ENCODE assay signal across 1 cellular context in genomic region chr2:27875089-27875881, GRCh38.
TF ChIP-seq lines count a peak whose summit lies in the region.

No MANE protein-coding gene starts in this region.

TF ChIP-seq in HepG2, 621 proteins besides CTCF, POLR2A, EP300 and RAD21 (continued from another document and continues in another):
- TF ChIP-seq ARID4A (CRISPR knock-in tag; IDR thresholded peaks at IDR 0.05; ENCODE audit: borderline replicate concordance) (peak; percentile 25; the same call in 1 of the 2 replicates), ATF2 (CRISPR knock-in tag; IDR thresholded peaks at IDR 0.05) (peak; percentile 80), IKZF5 (CRISPR knock-in tag; IDR thresholded peaks at IDR 0.05) (peak; percentile 72; the same call in 1 of the 2 replicates), ZNF510 (CRISPR knock-in tag; IDR thresholded peaks at IDR 0.05; ENCODE audit: low read depth) (no peak), GPN1 (CRISPR knock-in tag; IDR thresholded peaks at IDR 0.05; ENCODE audit: borderline replicate concordance) (no peak), HOMEZ (CRISPR knock-in tag; IDR thresholded peaks at IDR 0.05; ENCODE audit: low read depth) (peak; percentile 58; the same call in 1 of the 2 replicates), RBM22 (optimal IDR thresholded peaks at IDR 0.05; ENCODE audit: low read length) (no peak), GTF2F1 (IDR thresholded peaks at IDR 0.05; ENCODE audit: low read length) (no peak), MTF2 (CRISPR knock-in tag; IDR thresholded peaks at IDR 0.05; ENCODE audit: borderline replicate concordance) (no peak), CERS6 (CRISPR knock-in tag; IDR thresholded peaks at IDR 0.05) (no peak), NFE2L1 (CRISPR knock-in tag; IDR thresholded peaks at IDR 0.05; ENCODE audit: borderline replicate concordance) (no peak), GABPA (IDR thresholded peaks at IDR 0.05; ENCODE audit: low read depth, low read length) (no peak), GABPA (CRISPR knock-in tag; IDR thresholded peaks at IDR 0.05; ENCODE audit: low read depth) (0 out of 2 replicates have a peak, but pooled peaks have one; percentile 29), RXRB (CRISPR knock-in tag; IDR thresholded peaks at IDR 0.05; ENCODE audit: borderline replicate concordance) (peak; percentile 96), TFAP4 (IDR thresholded peaks at IDR 0.05; ENCODE audit: borderline replicate concordance, low read depth) (no peak), CENPX (CRISPR knock-in tag; IDR thresholded peaks at IDR 0.05) (no peak), LRRFIP1 (CRISPR knock-in tag; conservative IDR thresholded peaks at IDR 0.05) (no peak), ZSCAN29 (CRISPR knock-in tag; conservative IDR thresholded peaks at IDR 0.05) (no peak), CSRNP1 (CRISPR knock-in tag; IDR thresholded peaks at IDR 0.05) (no peak), TP53 (CRISPR knock-in tag; conservative IDR thresholded peaks at IDR 0.05) (no peak), ZFP62 (CRISPR knock-in tag; IDR thresholded peaks at IDR 0.05) (no peak), ZBED4 (CRISPR knock-in tag; IDR thresholded peaks at IDR 0.05; ENCODE audit: borderline replicate concordance) (peak; percentile 77; the same call in 1 of the 2 replicates), TFE3 (CRISPR knock-in tag; IDR thresholded peaks at IDR 0.05) (peak; percentile 32; the same call in 1 of the 2 replicates), ZNF383 (CRISPR knock-in tag; IDR thresholded peaks at IDR 0.05; ENCODE audit: borderline replicate concordance) (no peak), U2AF1 (optimal IDR thresholded peaks at IDR 0.05; ENCODE audit: low read depth, low read length) (no peak), ZBTB2 (CRISPR knock-in tag; IDR thresholded peaks at IDR 0.05; ENCODE audit: low read depth) (no peak), ZNF331 (CRISPR knock-in tag; IDR thresholded peaks at IDR 0.05) (0 out of 2 replicates have a peak, but pooled peaks have one; percentile 44), MIER3 (CRISPR knock-in tag; IDR thresholded peaks at IDR 0.05; ENCODE audit: borderline replicate concordance) (peak; percentile 25; the same call in 1 of the 2 replicates), MXD3 (CRISPR knock-in tag; IDR thresholded peaks at IDR 0.05) (no peak), CREBL2 (CRISPR knock-in tag; IDR thresholded peaks at IDR 0.05; ENCODE audit: borderline replicate concordance) (no peak), NCOA5 (CRISPR knock-in tag; IDR thresholded peaks at IDR 0.05) (no peak), ZNF720 (CRISPR knock-in tag; IDR thresholded peaks at IDR 0.05) (no peak)
